13 cellular contexts compared by ENCODE assay signal in genomic region chr5:172064766-172065165, GRCh38.
"Had no signal": no experiment of that assay in that cellular context is flagged by ENCODE, and none has a peak within 500 bp of the region (broad histone marks: within the 10 kb centered on the region; RNA-seq: fewer than 3 reads in every experiment).

No MANE protein-coding gene starts in this region.

- H3K9me3 ChIP-seq: gastroesophageal sphincter, right atrium auricular region, tibial nerve had no signal

- H3K4me3 Mint-ChIP-seq: mesothelial cell of epicardium; T-helper 2 cell treated with Interferon-gamma antibody and Interleukin-4, amounts not matched to agents 5 μg/mL and 100 μg/mL, for 36 hours had no signal

- DNase-seq: activated CD8-positive, alpha-beta memory T cell treated with anti-CD3 and anti-CD28 coated beads for 24 hours; activated gamma-delta T cell; effector CD4-positive, alpha-beta T cell; kidney glomerular epithelial cell; nucleus accumbens; SHP77 treated with DMSO at 0.1 percent for 48 hours had no signal

- H3K27me3 ChIP-seq: gastroesophageal sphincter, right atrium auricular region, tibial nerve had no signal

- H3K9me3 Mint-ChIP-seq: mesothelial cell of epicardium; T-helper 2 cell treated with Interferon-gamma antibody and Interleukin-4, amounts not matched to agents 5 μg/mL and 100 μg/mL, for 36 hours had no signal

- H3K4me1 ChIP-seq: right atrium auricular region had no signal

- H3K4me3 ChIP-seq: coronary artery, gastroesophageal sphincter, right atrium auricular region, skin epidermis, tibial nerve had no signal

- ATAC-seq: gastroesophageal sphincter had no signal

- H3K27ac ChIP-seq: coronary artery, gastroesophageal sphincter, right atrium auricular region, tibial nerve had no signal
